In genomic region chr9:92819898-92820297, GRCh38 we compare ENCODE assay signal across 7 cellular contexts. TPM values are rescaled to one million over a fixed set of nuclear protein-coding genes. Genes with fewer than 3 reads are reported as not detected.
DNase-seq lines count a peak whose midpoint lies in the region; ATAC-seq, FAIRE-seq and TF ChIP-seq lines count a peak whose summit lies in the region.
"Not testable (repeated sequence)": the region's sequence is repeated elsewhere in the genome, so short reads cannot be mapped to it uniquely, and the experiment has no call there.

No MANE protein-coding gene starts in this region.

- not testable (repeated sequence) for H3K27me3 ChIP-seq in small intestine (ENCODE audit: control insufficient read depth in 2 of 2, insufficient read depth in 2 of 2, low read length in 2 of 2)

- not testable (repeated sequence) for TF ChIP-seq POLR2A in H54 (IDR thresholded peaks at IDR 0.05; ENCODE audit: low read depth, low read length)

- H3K27ac ChIP-seq in small intestine (ENCODE audit: low read depth in 1 of 2, low read length in 1 of 2) = not testable (repeated sequence)

- not testable (repeated sequence) for H3K27me3 Mint-ChIP-seq in activated CD4-positive, alpha-beta T cell treated with anti-CD3 and anti-CD28 coated beads for 36 hours
- peaks cover 30% of the 10 kb centered on the region for H3K27me3 Mint-ChIP-seq in activated T-helper 2 cell treated with anti-CD3 and anti-CD28 coated beads, Interferon-gamma antibody, Interleukin-2, Interleukin-4, amounts not matched to agents 10 μg/mL and 5 μg/mL and 100 μg/mL, durations not matched to agents 14 hours and 24 hours and 36 hours (ENCODE audit: low read depth)

- peak; percentile 77 for ATAC-seq in activated CD4-positive, alpha-beta T cell treated with anti-CD3 and anti-CD28 coated beads for 36 hours
- peak; percentile 50 for ATAC-seq in left colon

- H3K36me3 ChIP-seq in small intestine (ENCODE audit: control insufficient read depth in 2 of 2, insufficient read depth in 2 of 2, low read length in 2 of 2) = not testable (repeated sequence)

- H3K4me1 ChIP-seq in small intestine (ENCODE audit: control insufficient read depth in 2 of 2, insufficient read depth in 1 of 2, low read depth in 1 of 2, low read length in 1 of 2) = not testable (repeated sequence)

- in situ Hi-C loops in Caki2 (cut with HindIII; ENCODE audit: low pct_unique_long_range_greater_than_20kb, low sequenced_read_pairs) = not testable (repeated sequence)

- not testable (repeated sequence) for H3K4me1 Mint-ChIP-seq in activated CD4-positive, alpha-beta T cell treated with anti-CD3 and anti-CD28 coated beads for 36 hours; activated T-helper 2 cell treated with anti-CD3 and anti-CD28 coated beads, Interferon-gamma antibody, Interleukin-2, Interleukin-4, amounts not matched to agents 10 μg/mL and 5 μg/mL and 100 μg/mL, durations not matched to agents 14 hours and 24 hours and 36 hours (ENCODE audit: low read depth)

- not testable (repeated sequence) for H3K4me3 ChIP-seq in small intestine (ENCODE audit: low read depth in 1 of 2, low read length in 2 of 2)

- not testable (repeated sequence) for H3K9me3 ChIP-seq in small intestine (ENCODE audit: control insufficient read depth, low read depth)

- H3K4me3 Mint-ChIP-seq in activated CD4-positive, alpha-beta T cell treated with anti-CD3 and anti-CD28 coated beads for 36 hours; activated T-helper 2 cell treated with anti-CD3 and anti-CD28 coated beads, Interferon-gamma antibody, Interleukin-2, Interleukin-4, amounts not matched to agents 10 μg/mL and 5 μg/mL and 100 μg/mL, durations not matched to agents 14 hours and 24 hours and 36 hours (ENCODE audit: low read depth): not testable (repeated sequence)

- CTCF ChIA-PET in activated CD4-positive, alpha-beta T cell treated with anti-CD3 and anti-CD28 coated beads for 36 hours (lab: Charles Lee) = interaction anchor here (0.8 kb wide), 1 partner anchor 10 kb away, joined by 3 read pairs; no protein-coding TSS in a partner anchor

- intact Hi-C loops in activated CD4-positive, alpha-beta T cell treated with anti-CD3 and anti-CD28 coated beads for 36 hours (cut with DNase I, micrococcal nuclease); activated T-helper 2 cell treated with anti-CD3 and anti-CD28 coated beads, Interferon-gamma antibody, Interleukin-2, Interleukin-4, amounts not matched to agents 10 μg/mL and 5 μg/mL and 100 μg/mL, durations not matched to agents 14 hours and 24 hours and 36 hours (cut with micrococcal nuclease); left colon (cut with DNase I, micrococcal nuclease): not testable (repeated sequence)

- POLR2A ChIA-PET in activated CD4-positive, alpha-beta T cell treated with anti-CD3 and anti-CD28 coated beads for 36 hours (lab: Charles Lee) = interaction anchor here (0.7 kb wide), 1 partner anchor 1413 kb away, joined by 3 read pairs; no protein-coding TSS in a partner anchor

- FAIRE-seq in H54 (lab: Jason Lieb, UNC) = peak; percentile 69
- FAIRE-seq in small intestine (lab: Jason Lieb, UNC) = not testable (repeated sequence)

- 19 to 55% (median 23%) methylated on average over 1 of the region's 1 CpG for WGBS in small intestine, 3 donors

- H3K36me3 Mint-ChIP-seq in activated CD4-positive, alpha-beta T cell treated with anti-CD3 and anti-CD28 coated beads for 36 hours (ENCODE audit: low read depth); activated T-helper 2 cell treated with anti-CD3 and anti-CD28 coated beads, Interferon-gamma antibody, Interleukin-2, Interleukin-4, amounts not matched to agents 10 μg/mL and 5 μg/mL and 100 μg/mL, durations not matched to agents 14 hours and 24 hours and 36 hours (ENCODE audit: low read depth): not testable (repeated sequence)

- not testable (repeated sequence) for H3K9me3 Mint-ChIP-seq in activated CD4-positive, alpha-beta T cell treated with anti-CD3 and anti-CD28 coated beads for 36 hours (ENCODE audit: low read depth); activated T-helper 2 cell treated with anti-CD3 and anti-CD28 coated beads, Interferon-gamma antibody, Interleukin-2, Interleukin-4, amounts not matched to agents 10 μg/mL and 5 μg/mL and 100 μg/mL, durations not matched to agents 14 hours and 24 hours and 36 hours

- H3K27ac Mint-ChIP-seq in activated CD4-positive, alpha-beta T cell treated with anti-CD3 and anti-CD28 coated beads for 36 hours = not testable (repeated sequence)
- H3K27ac Mint-ChIP-seq in activated T-helper 2 cell treated with anti-CD3 and anti-CD28 coated beads, Interferon-gamma antibody, Interleukin-2, Interleukin-4, amounts not matched to agents 10 μg/mL and 5 μg/mL and 100 μg/mL, durations not matched to agents 14 hours and 24 hours and 36 hours = peak overlapping the region; percentile 1

- DNase-seq in Caki2 (ENCODE audit: low read depth) (peak; percentile 19), fibroblast of peridontal ligament (ENCODE audit: extremely low read depth) (peak; percentile 21), small intestine (peak; percentile 13)
- DNase-seq in H54 (ENCODE audit: insufficient read length, low spot score); activated CD4-positive, alpha-beta T cell treated with anti-CD3 and anti-CD28 coated beads for 36 hours; activated T-helper 2 cell treated with anti-CD3 and anti-CD28 coated beads, Interferon-gamma antibody, Interleukin-2, Interleukin-4, amounts not matched to agents 10 μg/mL and 5 μg/mL and 100 μg/mL, durations not matched to agents 14 hours and 24 hours and 36 hours (ENCODE audit: low spot score); left colon: not testable (repeated sequence)

RNA-seq across cellular contexts. Expression of gene BICD2, which starts 55.3 kb away (rescaled TPM):
- 27.6 and 30.1 TPM in 2 replicates for total RNA-seq in Caki2 (2014; rRNA removed; shearing (Covaris generic); ENCODE audit: low replicate concordance)
- total RNA-seq in activated CD4-positive, alpha-beta T cell treated with anti-CD3 and anti-CD28 coated beads for 36 hours = 10 to 100 TPM; 13.3 to 14.2 TPM
- total RNA-seq in activated T-helper 2 cell treated with anti-CD3 and anti-CD28 coated beads, Interferon-gamma antibody, Interleukin-2, Interleukin-4, amounts not matched to agents 10 μg/mL and 5 μg/mL and 100 μg/mL, durations not matched to agents 14 hours and 24 hours and 36 hours = 22.8 and 23.6 TPM in 2 replicates
- 10 to 100 TPM in 1 of 2 donors, 1 to 10 TPM in 1; 6.2 to 12.9 TPM for total RNA-seq in left colon
- 1 to 10 TPM in 2 of 3 donors, under 1 TPM in 1; 0.67 to 5.4 (median 1.1) TPM for polyA plus RNA-seq in small intestine

RNA-seq across cellular contexts. Expression of gene ZNF484, which starts 57.9 kb away (rescaled TPM):
- 2.2 and 5.2 TPM in 2 replicates for total RNA-seq in Caki2 (2014; rRNA removed; shearing (Covaris generic); ENCODE audit: low replicate concordance)
- 1 to 10 TPM; 7.2 to 9.8 TPM for total RNA-seq in activated CD4-positive, alpha-beta T cell treated with anti-CD3 and anti-CD28 coated beads for 36 hours
- total RNA-seq in activated T-helper 2 cell treated with anti-CD3 and anti-CD28 coated beads, Interferon-gamma antibody, Interleukin-2, Interleukin-4, amounts not matched to agents 10 μg/mL and 5 μg/mL and 100 μg/mL, durations not matched to agents 14 hours and 24 hours and 36 hours = 7.5 and 8.0 TPM in 2 replicates
- total RNA-seq in left colon = 1 to 10 TPM; 5.1 to 6.0 TPM
- 1 to 10 TPM; 1.1 to 1.4 (median 1.4) TPM for polyA plus RNA-seq in small intestine
